ENCODE assay signal across 8 cellular contexts in genomic region chr19:34926685-34927375, GRCh38. TPM values are rescaled to one million over a fixed set of nuclear protein-coding genes. Genes with fewer than 3 reads are reported as not detected.
DNase-seq lines count a peak whose midpoint lies in the region; ATAC-seq and TF ChIP-seq lines count a peak whose summit lies in the region.

Gene ZNF30 (plus strand): TSS chr19:34926903. CDS start chr19:34929948, 3,045 bp downstream.

- peak within 1 kb of the TSS; percentile 84 for H3K4me3 ChIP-seq in GM08714 (ENCODE audit: low read length)
- peak within 1 kb of the TSS; percentile 61 to 90 (median 70) for H3K4me3 ChIP-seq in breast epithelium
- H3K4me3 ChIP-seq in iPS-20b (ENCODE audit: low read length): peak within 1 kb of the TSS; percentile 76
- H3K4me3 ChIP-seq in skin epidermis: peak within 1 kb of the TSS; percentile 38 to 82 (median 56)

- TF ChIP-seq POLR2A in breast epithelium (IDR thresholded peaks at IDR 0.05): no peak

- H3K9me3 ChIP-seq in breast epithelium: no peaks in the 10 kb centered on the region
- H3K9me3 ChIP-seq in iPS-20b (ENCODE audit: insufficient read depth, low read depth, low read length): peaks cover 6% of the 10 kb centered on the region; the same call in 1 of the 2 replicates

- peak; percentile 6 for DNase-seq in NCI-H1436 treated with DMSO at 0.1 percent for 48 hours (lab: John Stamatoyannopoulos, UW)
- DNase-seq in breast epithelium (ENCODE audit: low spot score in 2 of 2): peak; percentile 84 to 90
- no peak for DNase-seq in NCI-H510A treated with DMSO at 0.1 percent for 48 hours (lab: John Stamatoyannopoulos, UW)

- intact Hi-C loops in breast epithelium (cut with DNase I; ENCODE audit: low total_unique reads): no loop called here

- H3K27me3 ChIP-seq in breast epithelium (no peaks in the 10 kb centered on the region), iPS-20b (ENCODE audit: insufficient read depth, low read length) (no peaks in the 10 kb centered on the region)

- H3K36me3 ChIP-seq in breast epithelium: no peaks in the 10 kb centered on the region
- peaks cover 4% of the 10 kb centered on the region for H3K36me3 ChIP-seq in iPS-20b (ENCODE audit: insufficient read depth, low read depth, low read length)

- H3K27ac ChIP-seq in VCaP (peak within 1 kb of the TSS; percentile 93), breast epithelium (peak within 1 kb of the TSS; percentile 41 to 82), iPS-20b (ENCODE audit: low read length) (no peak within 1 kb of the TSS), skin epidermis (peak within 1 kb of the TSS in 20 of 21 experiments; percentile 21 to 81 (median 72))

- H3K4me1 ChIP-seq in breast epithelium: peaks cover 0 to 4% of the 10 kb centered on the region in 2 donors
- H3K4me1 ChIP-seq in iPS-20b (ENCODE audit: insufficient read depth, low read length): no peaks in the 10 kb centered on the region

- TF ChIP-seq CTCF in VCaP (conservative IDR thresholded peaks at IDR 0.05) (no peak), breast epithelium (IDR thresholded peaks at IDR 0.05) (no peak)

- peak within 1 kb of the TSS; percentile 83; the same call in 1 of the 2 replicates for H3K9ac ChIP-seq in iPS-20b (ENCODE audit: low read depth, low read length)

- ATAC-seq in HG02588 (IDR thresholded peaks at IDR 0.05; ENCODE audit: unreplicated experiment): peak; percentile 89

RNA-seq across cellular contexts. Expression of gene ZNF30, which starts in this region (rescaled TPM):
- total RNA-seq in breast epithelium: 1 to 10 TPM; 1.6 to 3.8 (median 2.0) TPM
